Comparison of ENCODE assay signal across 16 cellular contexts in genomic region chr10:90481326-90481923, GRCh38.
A peak's percentile ranks its signal among the peaks of the same experiment; 100 is the strongest.
DNase-seq lines count a peak whose midpoint lies in the region; ATAC-seq, FAIRE-seq and TF ChIP-seq lines count a peak whose summit lies in the region.
"Had no signal": no experiment of that assay in that cellular context is flagged by ENCODE, and none has a peak within 500 bp of the region (broad histone marks: within the 10 kb centered on the region; RNA-seq: fewer than 3 reads in every experiment).

No MANE protein-coding gene starts in this region.

- H4K20me1 ChIP-seq in GM12878 (ENCODE audit: control insufficient read depth, insufficient read depth): no peaks in the 10 kb centered on the region

- POLR2A ChIA-PET in GM12878 (lab: Charles Lee): no interaction called here

- no peak for TF ChIP-seq POLR2A in GM12878 (IDR thresholded peaks at IDR 0.05; ENCODE audit: low read depth, low read length)
- no peak for TF ChIP-seq POLR2A in stomach (IDR thresholded peaks at IDR 0.05)

- no peak for TF ChIP-seq EP300 in GM12878 (IDR thresholded peaks at IDR 0.05; ENCODE audit: borderline replicate concordance in 1 of 2, control insufficient read depth in 1 of 2, low read depth in 2 of 2, low read length in 2 of 2)
- no peak for TF ChIP-seq EP300 in stomach (IDR thresholded peaks at IDR 0.05)

- in situ Hi-C loops in GM12878 (cut with MboI): no loop called here

- H3K36me3 ChIP-seq in GM12878 (ENCODE audit: control insufficient read depth in 2 of 2, insufficient read depth in 2 of 2, low read length in 1 of 2): no peaks in the 10 kb centered on the region
- H3K36me3 ChIP-seq in stomach: no peaks in the 10 kb centered on the region

- DNase-seq in DMS53 (lab: John Stamatoyannopoulos, UW) (peak; percentile 9), DMS53 treated with DMSO at 0.1 percent for 48 hours (lab: John Stamatoyannopoulos, UW; ENCODE audit: unreplicated experiment) (no peak), GM12878 (ENCODE audit: low read depth, low spot score) (no peak), fibroblast of villous mesenchyme (ENCODE audit: low read depth) (peak; percentile 11), NCI-H2227 treated with DMSO at 0.1 percent for 48 hours (lab: John Stamatoyannopoulos, UW) (no peak), NCI-H226 (no peak), stomach (no peak)
- no peak for DNase-seq in activated CD4-positive, alpha-beta T cell treated with anti-CD3 and anti-CD28 coated beads, Interleukin-2, amount 50 U/mL, for 4 hours
- DNase-seq: CD4-positive, CD25-positive, alpha-beta regulatory T cell; DMS79 had no signal

- H3K9ac ChIP-seq in GM12878 (ENCODE audit: control insufficient read depth, insufficient read depth, low read length): no peak overlapping the region

- SMC1A ChIA-PET in GM12878 (lab: Charles Lee; ENCODE audit: uncharacterized antibody, unreplicated experiment): no interaction called here

- CTCF ChIA-PET in GM12878 (lab: Yijun Ruan, JAX): no interaction called here

- TF ChIP-seq RAD21 in GM12878 (IDR thresholded peaks at IDR 0.05; ENCODE audit: insufficient read depth, low read depth, low read length): no peak

- 56% methylated on average over 4 of the region's 4 CpGs for WGBS in GM12878 (ENCODE audit: insufficient coverage, insufficient replicate concordance, low lambda C conversion rate, missing lambda C conversion rate)
- 76 to 87% (median 83%) methylated on average over 4 of the region's 4 CpGs for WGBS in stomach, 5 donors

- H3K4me1 ChIP-seq in GM12878 (ENCODE audit: control insufficient read depth, insufficient read depth, low read length) (no peaks in the 10 kb centered on the region), stomach (no peaks in the 10 kb centered on the region)

- H3K9me3 ChIP-seq in GM12878 (replicated peaks; ENCODE audit: control insufficient read depth, insufficient read depth, low read length) (no peaks in the 10 kb centered on the region), stomach (peaks cover 0 to 3% (median 0%) of the 10 kb centered on the region in 4 donors)

- H3K27me3 ChIP-seq in GM12878 (replicated peaks in 1 of 2; ENCODE audit: control insufficient read depth in 2 of 2, insufficient read depth in 2 of 2, low read length in 1 of 2): no peaks in the 10 kb centered on the region; a peak in 1 of 4 replicates
- H3K27me3 ChIP-seq in stomach: no peaks in the 10 kb centered on the region

- intact Hi-C loops in GM12878 (cut with micrococcal nuclease; ENCODE audit: unreplicated experiment): no loop called here
- intact Hi-C loops in stomach (cut with DNase I; ENCODE audit: low total_unique reads): no loop called here

- H3K27ac ChIP-seq in GM12878 (ENCODE audit: control insufficient read depth, insufficient read depth): no peak overlapping the region
- H3K27ac ChIP-seq in stomach: no peak overlapping the region
- H3K27ac ChIP-seq: 22Rv1 had no signal

- TF ChIP-seq CTCF in GM12878 (IDR thresholded peaks at IDR 0.05 in 2 of 3, conservative IDR thresholded peaks at IDR 0.05 in 1 of 3; ENCODE audit: control insufficient read depth in 2 of 3, extremely low read depth in 1 of 3, insufficient read depth in 1 of 3, low read depth in 3 of 3, low read length in 3 of 3) (no peak), fibroblast of villous mesenchyme (IDR thresholded peaks at IDR 0.05; ENCODE audit: insufficient read depth, low read depth, low read length) (no peak), stomach (IDR thresholded peaks at IDR 0.05) (no peak)

- no peak overlapping the region for H2AFZ ChIP-seq in GM12878 (ENCODE audit: control insufficient read depth, low read depth, low read length)

- BruUV-seq in GM12878 (replicated peaks; lab: Mats Ljungman, UMichigan): no TSS peak

- H3K79me2 ChIP-seq in GM12878 (ENCODE audit: control insufficient read depth, insufficient read depth, low read length): no peaks in the 10 kb centered on the region

- peak; percentile 70 for ATAC-seq in GM12878
- ATAC-seq: HCT116, HepG2 had no signal

- no peak overlapping the region for H3K4me2 ChIP-seq in GM12878 (ENCODE audit: control insufficient read depth, insufficient read depth)

- RAD21 ChIA-PET in GM12878 (lab: Charles Lee; ENCODE audit: unreplicated experiment): no interaction called here

- FAIRE-seq in GM12878 (lab: Jason Lieb, UNC): no peak
- FAIRE-seq: GM12891, H54, HepG2, HTR-8/SVneo had no signal

- H3K4me3 ChIP-seq in GM12878 (no peak overlapping the region), fibroblast of villous mesenchyme (ENCODE audit: low read depth, low read length) (no peak overlapping the region), stomach (no peak overlapping the region)

TF ChIP-seq in GM12878, 131 proteins besides CTCF, POLR2A, EP300 and RAD21:
- TF ChIP-seq RB1 (IDR thresholded peaks at IDR 0.05; ENCODE audit: borderline replicate concordance) (no peak), ZNF24 (IDR thresholded peaks at IDR 0.05) (no peak)
TF ChIP-seq in GM12878: peak in this region for 0.

Comparison
In these comparisons a context has a peak if more than half of its experiments do, and no peak if none do; other contexts are left out.
1. DNase-seq: peak in DMS53 (single experiment) and fibroblast of villous mesenchyme (single experiment); none in DMS53 treated with DMSO at 0.1 percent for 48 hours (single experiment), GM12878 (single experiment), NCI-H2227 treated with DMSO at 0.1 percent for 48 hours (single experiment), activated CD4-positive, alpha-beta T cell treated with anti-CD3 and anti-CD28 coated beads, Interleukin-2, amount 50 U/mL, for 4 hours (0 of 2), NCI-H226 (single experiment) and stomach (single experiment).